Comparison of ENCODE assay signal across 12 cellular contexts in the genomic region with DNA sequence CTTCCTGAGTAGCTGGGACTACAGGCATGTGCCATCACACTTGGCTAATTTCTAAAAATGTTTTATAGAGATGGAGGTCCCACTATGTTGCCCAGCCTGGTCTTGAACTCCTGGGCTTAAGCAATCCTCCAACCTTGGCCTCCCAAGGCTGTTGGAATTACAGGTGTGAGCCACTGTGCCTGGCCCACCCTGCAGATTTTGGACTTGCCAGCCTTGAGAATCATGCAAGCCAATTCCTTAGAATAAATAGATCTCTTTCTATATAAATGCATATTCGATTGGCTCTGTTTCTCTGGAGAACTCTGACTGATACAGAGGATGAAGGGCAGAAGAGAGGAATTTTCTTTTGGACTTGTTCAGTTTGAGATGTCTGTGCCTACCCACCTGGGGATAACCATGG. TPM values are rescaled to one million over a fixed set of nuclear protein-coding genes. Genes with fewer than 3 reads are reported as not detected.
"Had no signal": no experiment of that assay in that cellular context is flagged by ENCODE, and none has a peak within 500 bp of the region (broad histone marks: within the 10 kb centered on the region; RNA-seq: fewer than 3 reads in every experiment).

No MANE protein-coding gene starts in this region.

- H2AFZ ChIP-seq: GM23248, GM23338 had no signal

- H3K4me3 ChIP-seq: GM23248, GM23338, HAP-1 had no signal

- H3K4me2 ChIP-seq: GM23338 had no signal

- H3K27ac ChIP-seq: GM23248 had no signal

- H3K4me3 Mint-ChIP-seq: GM23338, H9, HFFc6 had no signal

- DNase-seq: GM23248, GOT3, H7, H9, HCEC 1CT, HFFc6 had no signal

- H3K9me3 Mint-ChIP-seq: HFFc6 had no signal

- H3K27ac Mint-ChIP-seq: GM23338, H9, HFFc6 had no signal

- FAIRE-seq: H1, H54 had no signal

- H3K9ac ChIP-seq: GM23248 had no signal

- H3K36me3 ChIP-seq: HAP-1 had no signal

- H3K4me1 ChIP-seq: HAP-1 had no signal

- ATAC-seq: GM23338, HCT116 had no signal

- H3K9me3 ChIP-seq: HAP-1 had no signal

RNA-seq across cellular contexts. Expression of a gene that starts 6.7 kb away (rescaled TPM):
- total RNA-seq: GM23248, GM23338, H1, H4, H7, H9 had no signal
- polyA plus RNA-seq: GM23248, GM23338 had no signal
